ENCODE assay signal across 11 cellular contexts in the genomic region with DNA sequence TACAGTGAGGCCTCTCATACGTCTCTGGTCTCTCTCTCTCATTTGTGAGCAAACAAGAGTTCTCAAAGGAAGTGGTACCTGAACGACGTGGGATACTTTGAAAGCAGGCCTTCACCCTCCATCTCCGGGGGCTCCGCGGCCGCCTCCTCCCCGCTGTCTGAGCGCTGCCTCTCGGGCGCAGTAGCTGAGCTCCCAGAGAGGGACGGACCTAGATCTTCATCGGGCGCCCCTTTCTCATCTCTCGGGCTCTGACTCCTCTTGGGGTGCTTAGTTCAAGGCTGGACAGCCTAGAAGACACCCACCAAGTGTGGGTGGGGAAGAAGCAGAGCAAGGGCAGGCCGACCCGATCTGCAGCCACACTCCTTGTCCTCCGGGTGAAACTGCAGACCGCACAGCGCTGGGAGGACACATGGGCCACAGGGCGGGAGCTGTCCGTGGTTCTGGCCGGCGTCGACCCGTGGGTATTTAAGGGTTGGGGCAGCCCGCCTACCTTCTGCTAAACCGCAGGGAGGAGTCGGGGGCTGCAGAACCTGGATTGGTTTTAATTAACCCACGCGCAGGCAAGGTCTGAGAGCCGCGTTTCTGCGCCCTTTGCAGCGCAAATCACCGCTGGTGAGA.
DNase-seq lines count a peak whose midpoint lies in the region; ATAC-seq, FAIRE-seq and TF ChIP-seq lines count a peak whose summit lies in the region.
"Had no signal": no experiment of that assay in that cellular context is flagged by ENCODE, and none has a peak within 500 bp of the region (broad histone marks: within the 10 kb centered on the region; RNA-seq: fewer than 3 reads in every experiment).

No MANE protein-coding gene starts in this region.

- CTCF ChIA-PET in Calu3 (lab: Charles Lee) = interaction anchor here (0.7 kb wide), 1 partner anchor 1600 kb away, joined by 3 read pairs; no protein-coding TSS in a partner anchor
- CTCF ChIA-PET in H1 (lab: Charles Lee; ENCODE audit: partially characterized antibody) = interaction anchor here (0.6 to 1.7 kb wide), 9 partner anchors 8 to 423 kb away, joined by 3 to 7 read pairs (median 4); no protein-coding TSS in a partner anchor

- H2BK20ac ChIP-seq in H1 (ENCODE audit: low read length) = no peak overlapping the region

- no TSS peak for BruUV-seq in Calu3 (replicated peaks; lab: Mats Ljungman, UMichigan)

- H3K79me2 ChIP-seq in H1 (ENCODE audit: control insufficient read depth in 1 of 2, insufficient read depth in 2 of 2, low read length in 2 of 2) = no peaks in the 10 kb centered on the region

- H4K8ac ChIP-seq in H1 (ENCODE audit: extremely low read depth, insufficient read depth, low read length) (peak overlapping the region; percentile 65; the same call in 1 of the 2 replicates), mesenchymal stem cell (ENCODE audit: low read length) (no peak overlapping the region)

- H3K4me2 ChIP-seq in H1 (ENCODE audit: insufficient read depth in 1 of 2, low read depth in 2 of 2, low read length in 2 of 2) = peak overlapping the region; percentile 71 to 87
- H3K4me2 ChIP-seq in mesenchymal stem cell (ENCODE audit: low read length, poor library complexity, severe bottlenecking) = no peak overlapping the region

- FAIRE-seq in H1 (lab: Jason Lieb, UNC) = no peak

- H3K36me3 ChIP-seq in MG63 (no peaks in the 10 kb centered on the region), H1 (ENCODE audit: control insufficient read depth in 2 of 4, insufficient read depth in 4 of 4, low read length in 3 of 4) (no peaks in the 10 kb centered on the region), mesenchymal stem cell (ENCODE audit: control insufficient read depth in 1 of 2, insufficient read depth in 2 of 2, low read depth in 1 of 2, low read length in 2 of 2) (no peaks in the 10 kb centered on the region)

- no peak overlapping the region for H3K27ac Mint-ChIP-seq in Calu3 (ENCODE audit: unreplicated experiment)

- H3K18ac ChIP-seq in H1 (ENCODE audit: extremely low read depth, low read length) (no peak overlapping the region), mesenchymal stem cell (ENCODE audit: low read depth in 1 of 2, low read length in 2 of 2) (no peak overlapping the region)

- H3K9me3 ChIP-seq in MG63 (no peaks in the 10 kb centered on the region), H1 (ENCODE audit: insufficient read depth in 2 of 2, low read depth in 1 of 2, low read length in 1 of 2) (no peaks in the 10 kb centered on the region), mesenchymal stem cell (ENCODE audit: control insufficient read depth, low read length) (no peaks in the 10 kb centered on the region)

- no peaks in the 10 kb centered on the region for H3K4me1 Mint-ChIP-seq in Calu3 (ENCODE audit: low read depth, unreplicated experiment)

- H3K4me3 Mint-ChIP-seq in Calu3 (ENCODE audit: low read depth, unreplicated experiment) = no peak overlapping the region

- H3K27me3 ChIP-seq in MG63 (no peaks in the 10 kb centered on the region; the same call in 1 of the 2 replicates), H1 (replicated peaks in 1 of 4; ENCODE audit: control insufficient read depth in 3 of 4, extremely low read depth in 1 of 4, insufficient read depth in 3 of 4, low read length in 3 of 4) (peaks cover 3 to 19% (median 18%) of the 10 kb centered on the region in 4 experiments), mesenchymal stem cell (ENCODE audit: control insufficient read depth in 1 of 2, insufficient read depth in 1 of 2, low read length in 2 of 2) (peaks cover 11 to 31% of the 10 kb centered on the region in 2 experiments)

- H3K4me3 ChIP-seq in MG63 (no peak overlapping the region), H1 (ENCODE audit: extremely low read depth in 1 of 4, insufficient read depth in 2 of 4, low read depth in 3 of 4, low read length in 4 of 4) (peak overlapping the region; percentile 15 to 51 (median 34); a peak in 5 of 8 replicates), mesenchymal stem cell (ENCODE audit: insufficient read depth in 1 of 2, low read depth in 1 of 2, low read length in 2 of 2) (peak overlapping the region in 1 of 2 experiments; percentile 55)

- POLR2A ChIA-PET in H1 (lab: Charles Lee; ENCODE audit: partially characterized antibody) = interaction anchor here (1.8 kb wide), 1 partner anchor 8 kb away, joined by 6 read pairs; no protein-coding TSS in a partner anchor

- H3K36me3 Mint-ChIP-seq in Calu3 (ENCODE audit: insufficient read depth, unreplicated experiment) = no peaks in the 10 kb centered on the region

- ATAC-seq in GM21825 (IDR thresholded peaks at IDR 0.05; ENCODE audit: unreplicated experiment) (no peak), HG02840 (IDR thresholded peaks at IDR 0.05; ENCODE audit: low FRiP score, unreplicated experiment) (no peak)

- no peak overlapping the region for H3K14ac ChIP-seq in H1 (ENCODE audit: insufficient read length)
- H3K14ac ChIP-seq in mesenchymal stem cell (ENCODE audit: low read length in 2 of 2) = no peak overlapping the region

- WGBS in H1 (ENCODE audit: extremely low coverage in 1 of 2, insufficient coverage in 1 of 2, insufficient read length in 1 of 2, insufficient replicate concordance in 2 of 2, low coverage in 1 of 2, low lambda C conversion rate in 2 of 2, missing lambda C conversion rate in 1 of 2), 2 experiments = 14% methylated on average over 33 of the region's 36 CpGs; no CpG with 5 or more reads in 1 of the 2 experiments
- WGBS in mesenchymal stem cell = 6% methylated on average over 36 of the region's 36 CpGs

- H2AFZ ChIP-seq in H1 (ENCODE audit: low read length) (no peak overlapping the region), mesenchymal stem cell (ENCODE audit: low read depth, low read length) (no peak overlapping the region)

- TF ChIP-seq EP300 in H1 (IDR thresholded peaks at IDR 0.05; ENCODE audit: borderline replicate concordance in 1 of 2, low read depth in 2 of 2, low read length in 2 of 2) = no peak

- H2AK5ac ChIP-seq in H1 (ENCODE audit: low read depth, low read length) (no peak overlapping the region), mesenchymal stem cell (ENCODE audit: low read length, severe bottlenecking) (no peak overlapping the region)

- H3K79me1 ChIP-seq in H1 (ENCODE audit: low read depth, low read length) (no peaks in the 10 kb centered on the region), mesenchymal stem cell (replicated peaks; ENCODE audit: low read length, poor library complexity, severe bottlenecking) (no peaks in the 10 kb centered on the region)

- H2BK12ac ChIP-seq in H1 (ENCODE audit: low read depth, low read length) = no peak overlapping the region
- no peak overlapping the region for H2BK12ac ChIP-seq in mesenchymal stem cell (ENCODE audit: low read length in 2 of 2)

- H3K23me2 ChIP-seq in H1 (ENCODE audit: low read depth, low read length) = peaks cover 2% of the 10 kb centered on the region; the same call in 1 of the 2 replicates

- H3K56ac ChIP-seq in H1 (replicated peaks; ENCODE audit: insufficient read length, low read depth, low read length) = no peak overlapping the region

- peaks cover 54% of the 10 kb centered on the region for H3K27me3 Mint-ChIP-seq in Calu3 (ENCODE audit: unreplicated experiment)

- H2BK5ac ChIP-seq in H1 (ENCODE audit: low read depth, low read length) (no peak overlapping the region), mesenchymal stem cell (ENCODE audit: low read depth, low read length, poor library complexity, severe bottlenecking) (no peak overlapping the region)

- H3K4me1 ChIP-seq in H1 (replicated peaks in 1 of 4; ENCODE audit: control insufficient read depth in 3 of 4, insufficient read depth in 4 of 4, low read length in 3 of 4) (peaks cover 0 to 4% (median 2%) of the 10 kb centered on the region in 4 experiments; a peak in 3 of 7 replicates), mesenchymal stem cell (ENCODE audit: control insufficient read depth, insufficient read depth, low read depth, low read length) (peaks cover 3% of the 10 kb centered on the region)

- H3K9me3 Mint-ChIP-seq in Calu3 (ENCODE audit: low read depth, unreplicated experiment) = no peaks in the 10 kb centered on the region

- intact Hi-C loops in Calu3 (cut with micrococcal nuclease; ENCODE audit: unreplicated experiment) = no loop called here

- H3K23ac ChIP-seq in H1 (ENCODE audit: insufficient read length) (no peak overlapping the region), mesenchymal stem cell (ENCODE audit: low read length in 2 of 2) (no peak overlapping the region)

- H2BK15ac ChIP-seq in H1 (ENCODE audit: low read length) (no peak overlapping the region), mesenchymal stem cell (ENCODE audit: low read depth, poor library complexity, severe bottlenecking) (no peak overlapping the region)

- H3K4ac ChIP-seq in H1 (replicated peaks; ENCODE audit: insufficient read length, low read depth, low read length) (no peak overlapping the region), mesenchymal stem cell (ENCODE audit: low read depth in 1 of 2, low read length in 2 of 2) (no peak overlapping the region)

- DNase-seq in Calu3 (peak; percentile 31), MG63 (peak; percentile 33), H1 (ENCODE audit: low read depth in 1 of 2, low spot score in 2 of 2) (peak; percentile 65 to 92), mesenchymal stem cell (peak; percentile 5), SW 1271 (lab: John Stamatoyannopoulos, UW) (no peak), NCI-H748 (lab: John Stamatoyannopoulos, UW; ENCODE audit: unreplicated experiment) (no peak)
- DNase-seq: activated CD4-positive, alpha-beta T cell treated with anti-CD3 and anti-CD28 coated beads for 1 hour; HCEC 1CT; NCI-H2107 had no signal

- H3K9ac ChIP-seq in H1 (replicated peaks in 1 of 4; ENCODE audit: extremely low read depth in 1 of 4, low read depth in 3 of 4, low read length in 3 of 4) (no peak overlapping the region; a peak in 1 of 7 replicates), mesenchymal stem cell (ENCODE audit: low read length) (no peak overlapping the region)

- H3K27ac ChIP-seq in H1 (ENCODE audit: low read depth, low read length) = no peak overlapping the region
- H3K27ac ChIP-seq in mesenchymal stem cell (ENCODE audit: low read length, poor library complexity, severe bottlenecking) = no peak overlapping the region

- TF ChIP-seq RAD21 in H1 (IDR thresholded peaks at IDR 0.05 in 1 of 2, conservative IDR thresholded peaks at IDR 0.05 in 1 of 2; ENCODE audit: low read depth in 2 of 2, low read length in 2 of 2) = peak in 1 of 2 experiments; percentile 22; a peak in 1 of 4 replicates

- H4K91ac ChIP-seq in H1 (replicated peaks; ENCODE audit: insufficient read length, low read length) (no peak overlapping the region), mesenchymal stem cell (ENCODE audit: low read length) (no peak overlapping the region)

- TF ChIP-seq POLR2A in H1 (IDR thresholded peaks at IDR 0.05; ENCODE audit: control extremely low read depth in 1 of 2, low read depth in 2 of 2, low read length in 2 of 2) = no peak

- no peaks in the 10 kb centered on the region for H4K20me1 ChIP-seq in H1 (replicated peaks in 1 of 2; ENCODE audit: control insufficient read depth in 1 of 2, insufficient read depth in 2 of 2, low read length in 2 of 2)

- no peak overlapping the region for H4K5ac ChIP-seq in H1 (ENCODE audit: insufficient read length, low read depth, low read length)

- no peak overlapping the region for H2BK120ac ChIP-seq in H1 (replicated peaks; ENCODE audit: low read depth, low read length)
- no peak overlapping the region for H2BK120ac ChIP-seq in mesenchymal stem cell (ENCODE audit: low read depth, low read length)

- TF ChIP-seq CTCF in Calu3 (IDR thresholded peaks at IDR 0.05; ENCODE audit: unreplicated experiment) = no peak
- peak in 1 of 3 experiments; percentile 0; a peak in 1 of 4 replicates for TF ChIP-seq CTCF in H1 (IDR thresholded peaks at IDR 0.05; ENCODE audit: control extremely low read depth in 1 of 3, insufficient read depth in 1 of 3, low read depth in 1 of 3, low read length in 3 of 3)

Comparison
In these comparisons a context has a peak if more than half of its experiments do, and no peak if none do; other contexts are left out.
1. DNase-seq: peak in Calu3 (single experiment), MG63 (single experiment), H1 (2 of 2) and mesenchymal stem cell (single experiment); none in SW 1271 (0 of 2) and NCI-H748 (single experiment).